Comparison of ENCODE assay signal across 15 cellular contexts in the genomic region with DNA sequence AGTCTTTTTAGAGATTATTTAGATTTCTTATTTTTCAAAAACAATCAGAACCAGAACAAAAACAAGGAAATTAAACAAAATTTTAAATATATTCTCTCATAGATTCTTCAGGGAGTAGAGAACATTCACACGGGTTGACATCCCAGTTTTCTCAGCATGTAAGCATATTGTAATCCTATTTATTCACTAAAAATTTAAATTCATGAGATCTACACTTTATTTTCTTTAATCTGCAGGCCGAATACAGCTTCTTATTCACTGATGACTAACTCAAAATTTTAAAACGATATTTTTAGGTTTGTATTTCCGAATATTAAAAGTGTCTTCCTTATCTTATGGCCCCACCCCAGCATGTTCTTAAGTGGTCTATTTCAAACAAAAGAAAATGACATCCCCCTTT.
"Had no signal": no experiment of that assay in that cellular context is flagged by ENCODE, and none has a peak within 500 bp of the region (broad histone marks: within the 10 kb centered on the region; RNA-seq: fewer than 3 reads in every experiment).

No MANE protein-coding gene starts in this region.

- H3K9me3 Mint-ChIP-seq: activated naive CD8-positive, alpha-beta T cell treated with anti-CD3 and anti-CD28 coated beads for 36 hours; activated T-cell treated with anti-CD3 and anti-CD28 coated beads, Interleukin-2, amount 50 U/mL, for 24 hours; natural killer cell treated with Interleukin-12 subunit alpha and Interleukin-12 subunit beta and Interleukin-15 and Interleukin-18, amount 100 ng/mL, for 72 hours had no signal

- ATAC-seq: activated CD8-positive, alpha-beta memory T cell treated with anti-CD3 and anti-CD28 coated beads, Interleukin-2, amount 10 ng/mL, durations not matched to agents 7 days and 5 days; mucosa of descending colon; natural killer cell treated with Interleukin-12 subunit alpha and Interleukin-12 subunit beta and Interleukin-15 and Interleukin-18, amount 100 ng/mL, for 72 hours had no signal

- H3K27ac Mint-ChIP-seq: activated CD8-positive, alpha-beta memory T cell treated with anti-CD3 and anti-CD28 coated beads, Interleukin-2, amount 10 ng/mL, durations not matched to agents 7 days and 5 days; activated naive CD8-positive, alpha-beta T cell treated with anti-CD3 and anti-CD28 coated beads for 36 hours; activated T-cell treated with anti-CD3 and anti-CD28 coated beads, Interleukin-2, amount 50 U/mL, for 24 hours; natural killer cell treated with Interleukin-12 subunit alpha and Interleukin-12 subunit beta and Interleukin-15 and Interleukin-18, amount 100 ng/mL, for 72 hours had no signal

- DNase-seq: activated CD4-positive, alpha-beta T cell treated with anti-CD3 and anti-CD28 coated beads for 1 hour; activated CD4-positive, alpha-beta T cell treated with anti-CD3 and anti-CD28 coated beads, Interleukin-2, amount 50 U/mL, for 48 hours; activated CD8-positive, alpha-beta memory T cell treated with anti-CD3 and anti-CD28 coated beads, Interleukin-2, amount 10 ng/mL, durations not matched to agents 7 days and 5 days; activated gamma-delta T cell; activated naive CD8-positive, alpha-beta T cell treated with anti-CD3 and anti-CD28 coated beads for 36 hours; activated T-cell treated with anti-CD3 and anti-CD28 coated beads, Interleukin-2, amount 50 U/mL, for 24 hours; anterior cingulate cortex; hypothalamus; mucosa of descending colon; retina; substantia nigra; T-helper 9 cell; upper lobe of left lung had no signal

- H3K4me3 ChIP-seq: mucosa of descending colon, SJSA1, upper lobe of left lung had no signal

- H3K4me3 Mint-ChIP-seq: activated CD8-positive, alpha-beta memory T cell treated with anti-CD3 and anti-CD28 coated beads, Interleukin-2, amount 10 ng/mL, durations not matched to agents 7 days and 5 days; activated naive CD8-positive, alpha-beta T cell treated with anti-CD3 and anti-CD28 coated beads for 36 hours; activated T-cell treated with anti-CD3 and anti-CD28 coated beads, Interleukin-2, amount 50 U/mL, for 24 hours; natural killer cell treated with Interleukin-12 subunit alpha and Interleukin-12 subunit beta and Interleukin-15 and Interleukin-18, amount 100 ng/mL, for 72 hours had no signal

- H3K4me1 ChIP-seq: SJSA1, upper lobe of left lung had no signal

- H3K36me3 Mint-ChIP-seq: activated CD8-positive, alpha-beta memory T cell treated with anti-CD3 and anti-CD28 coated beads, Interleukin-2, amount 10 ng/mL, durations not matched to agents 7 days and 5 days; activated naive CD8-positive, alpha-beta T cell treated with anti-CD3 and anti-CD28 coated beads for 36 hours; natural killer cell treated with Interleukin-12 subunit alpha and Interleukin-12 subunit beta and Interleukin-15 and Interleukin-18, amount 100 ng/mL, for 72 hours had no signal

- H3K4me1 Mint-ChIP-seq: activated CD8-positive, alpha-beta memory T cell treated with anti-CD3 and anti-CD28 coated beads, Interleukin-2, amount 10 ng/mL, durations not matched to agents 7 days and 5 days; activated naive CD8-positive, alpha-beta T cell treated with anti-CD3 and anti-CD28 coated beads for 36 hours had no signal

- H3K27me3 Mint-ChIP-seq: activated CD8-positive, alpha-beta memory T cell treated with anti-CD3 and anti-CD28 coated beads, Interleukin-2, amount 10 ng/mL, durations not matched to agents 7 days and 5 days; activated naive CD8-positive, alpha-beta T cell treated with anti-CD3 and anti-CD28 coated beads for 36 hours; activated T-cell treated with anti-CD3 and anti-CD28 coated beads, Interleukin-2, amount 50 U/mL, for 24 hours; natural killer cell treated with Interleukin-12 subunit alpha and Interleukin-12 subunit beta and Interleukin-15 and Interleukin-18, amount 100 ng/mL, for 72 hours had no signal

- H3K27me3 ChIP-seq: SJSA1, upper lobe of left lung had no signal

- H3K9me3 ChIP-seq: mucosa of descending colon, SJSA1, upper lobe of left lung had no signal

- H3K36me3 ChIP-seq: SJSA1, upper lobe of left lung had no signal

- H3K27ac ChIP-seq: SJSA1 had no signal
